In genomic region chr9:89863141-89863540, GRCh38 we compare ENCODE assay signal across 22 cellular contexts.
"Had no signal": no experiment of that assay in that cellular context is flagged by ENCODE, and none has a peak within 500 bp of the region (broad histone marks: within the 10 kb centered on the region; RNA-seq: fewer than 3 reads in every experiment).

No MANE protein-coding gene starts in this region.

- H3K4me3 ChIP-seq: breast epithelium, colonic mucosa, hepatocyte, left ventricle myocardium inferior, right lobe of liver, suprapubic skin, tibial artery had no signal

- H3K27me3 ChIP-seq: breast epithelium, colonic mucosa, hepatocyte, right lobe of liver, suprapubic skin, tibial artery had no signal

- H3K4me2 ChIP-seq: hepatocyte had no signal

- H2AFZ ChIP-seq: hepatocyte had no signal

- H3K9me3 ChIP-seq: colonic mucosa, right lobe of liver, suprapubic skin, tibial artery had no signal

- H3K36me3 ChIP-seq: breast epithelium, colonic mucosa, left ventricle myocardium inferior, right lobe of liver, suprapubic skin, tibial artery had no signal

- ATAC-seq: natural killer cell, WTC11 had no signal

- H3K27ac ChIP-seq: breast epithelium, colonic mucosa, hepatocyte, left ventricle myocardium inferior, right lobe of liver, suprapubic skin, tibial artery had no signal

- DNase-seq: activated CD4-positive, alpha-beta memory T cell treated with anti-CD3 and anti-CD28 coated beads, Interleukin-2, amount 10 ng/mL, durations not matched to agents 7 days and 5 days; activated CD4-positive, alpha-beta T cell treated with anti-CD3 and anti-CD28 coated beads for 1 hour; activated CD4-positive, alpha-beta T cell treated with anti-CD3 and anti-CD28 coated beads, Interleukin-2, amount 10 ng/mL, durations not matched to agents 7 days and 5 days; activated CD8-positive, alpha-beta memory T cell treated with anti-CD3 and anti-CD28 coated beads, Interleukin-2, amount 50 U/mL, for 48 hours; activated gamma-delta T cell; activated naive CD4-positive, alpha-beta T cell treated with anti-CD3 and anti-CD28 coated beads, Interleukin-2, amount 10 ng/mL, durations not matched to agents 7 days and 5 days; activated T-cell treated with anti-CD3 and anti-CD28 coated beads, Interleukin-2, amount 50 U/mL, for 24 hours; colonic mucosa; effector CD8-positive, alpha-beta T cell; islet precursor cell; left ventricle myocardium inferior; mammary epithelial cell; natural killer cell; right lobe of liver; small intestine; stimulated activated naive CD4-positive, alpha-beta T cell; T-helper 2 cell had no signal

- H3K4me1 ChIP-seq: breast epithelium, colonic mucosa, right lobe of liver, tibial artery had no signal
